Comparison of ENCODE assay signal across 13 cellular contexts in genomic region chr10:114556236-114557122, GRCh38.
"Had no signal": no experiment of that assay in that cellular context is flagged by ENCODE, and none has a peak within 500 bp of the region (broad histone marks: within the 10 kb centered on the region; RNA-seq: fewer than 3 reads in every experiment).

No MANE protein-coding gene starts in this region.

- FAIRE-seq: bronchial epithelial cell, keratinocyte had no signal

- ATAC-seq: activated CD4-positive, alpha-beta T cell treated with anti-CD3 and anti-CD28 coated beads for 36 hours; stimulated activated naive CD8-positive, alpha-beta T cell treated with anti-CD3 and anti-CD28 coated beads, Interleukin-15, amount 100 ng/mL, for 72 hours; WTC11 had no signal

- H3K4me3 ChIP-seq: esophagus muscularis mucosa, skin epidermis had no signal

- H3K27ac ChIP-seq: esophagus muscularis mucosa, skin epidermis had no signal

- H3K27me3 ChIP-seq: esophagus muscularis mucosa had no signal

- H3K9me3 ChIP-seq: esophagus muscularis mucosa had no signal

- DNase-seq: activated CD4-positive, alpha-beta T cell treated with anti-CD3 and anti-CD28 coated beads for 36 hours; activated CD4-positive, alpha-beta T cell treated with anti-CD3 and anti-CD28 coated beads, Interleukin-2, amount 50 U/mL, for 48 hours; activated T-cell treated with anti-CD3 and anti-CD28 coated beads for 4 hours; effector CD4-positive, alpha-beta T cell; mesendoderm; nephron progenitor cell; nucleus accumbens; stimulated activated naive CD8-positive, alpha-beta T cell treated with anti-CD3 and anti-CD28 coated beads, Interleukin-15, amount 100 ng/mL, for 72 hours had no signal
